Comparison of ENCODE assay signal across 21 cellular contexts in genomic region chr17:35298639-35299038, GRCh38. TPM values are rescaled to one million over a fixed set of nuclear protein-coding genes. Genes with fewer than 3 reads are reported as not detected.
DNase-seq lines count a peak whose midpoint lies in the region; ATAC-seq and TF ChIP-seq lines count a peak whose summit lies in the region.
"Had no signal": no experiment of that assay in that cellular context is flagged by ENCODE, and none has a peak within 500 bp of the region (broad histone marks: within the 10 kb centered on the region; RNA-seq: fewer than 3 reads in every experiment).

No MANE protein-coding gene starts in this region.

- H4K20me1 ChIP-seq in PC-9 (ENCODE audit: insufficient read depth) = no peaks in the 10 kb centered on the region
- H4K20me1 ChIP-seq: BLaER1 had no signal

- DNase-seq in activated naive CD8-positive, alpha-beta T cell treated with anti-CD3 and anti-CD28 coated beads, Interleukin-2, amount 10 ng/mL, durations not matched to agents 7 days and 5 days = no peak
- no peak for DNase-seq in activated naive CD8-positive, alpha-beta T cell treated with anti-CD3 and anti-CD28 coated beads for 36 hours
- no peak for DNase-seq in PC-9
- DNase-seq in endothelial cell (ENCODE audit: low spot score) = no peak
- no peak for DNase-seq in type B pancreatic cell (ENCODE audit: extremely low spot score, unreplicated experiment)
- DNase-seq in cerebellar nuclear complex (lab: John Stamatoyannopoulos, UW) = no peak
- DNase-seq in stimulated activated CD4-positive, alpha-beta T cell treated with anti-CD3 and anti-CD28 coated beads, Interleukin-1b, Interleukin-23, amount 100 ng/mL, for 48 hours = no peak
- DNase-seq: CD8-positive, alpha-beta T cell; DMS 273 treated with DMSO at 0.1 percent for 48 hours; DND-41; EL; GOT3; H7; HFFc6 had no signal

- H3K4me2 ChIP-seq in PC-9 = 0 out of 2 replicates have a peak overlapping the region, but pooled peaks have one; percentile 33
- H3K4me2 ChIP-seq: A549, BLaER1 had no signal

- peak overlapping the region; percentile 6 for H3K27ac Mint-ChIP-seq in activated naive CD8-positive, alpha-beta T cell treated with anti-CD3 and anti-CD28 coated beads, Interleukin-2, amount 10 ng/mL, durations not matched to agents 7 days and 5 days
- no peak overlapping the region for H3K27ac Mint-ChIP-seq in activated naive CD8-positive, alpha-beta T cell treated with anti-CD3 and anti-CD28 coated beads for 36 hours
- no peak overlapping the region for H3K27ac Mint-ChIP-seq in endothelial cell (ENCODE audit: unreplicated experiment)
- peak overlapping the region; percentile 88 for H3K27ac Mint-ChIP-seq in type B pancreatic cell
- H3K27ac Mint-ChIP-seq: CD8-positive, alpha-beta T cell; HFFc6 had no signal

- H3K4me1 Mint-ChIP-seq in activated naive CD8-positive, alpha-beta T cell treated with anti-CD3 and anti-CD28 coated beads, Interleukin-2, amount 10 ng/mL, durations not matched to agents 7 days and 5 days = peaks cover 3% of the 10 kb centered on the region
- H3K4me1 Mint-ChIP-seq in activated naive CD8-positive, alpha-beta T cell treated with anti-CD3 and anti-CD28 coated beads for 36 hours = no peaks in the 10 kb centered on the region
- H3K4me1 Mint-ChIP-seq in endothelial cell (ENCODE audit: unreplicated experiment) (no peaks in the 10 kb centered on the region), type B pancreatic cell (ENCODE audit: unreplicated experiment) (peaks cover 5% of the 10 kb centered on the region)

- H3K9me2 ChIP-seq in PC-9 (ENCODE audit: insufficient read depth) = no peaks in the 10 kb centered on the region

- no peaks in the 10 kb centered on the region for H3F3A ChIP-seq in PC-9 (ENCODE audit: insufficient read depth, low read depth)

- BruUV-seq in PC-9 (replicated peaks; lab: Mats Ljungman, UMichigan) = no TSS peak

- H2AFZ ChIP-seq in PC-9 = no peak overlapping the region

- H3K36me3 ChIP-seq in PC-9 (ENCODE audit: low read depth) = no peaks in the 10 kb centered on the region
- H3K36me3 ChIP-seq: BLaER1 had no signal

- H3K9me3 Mint-ChIP-seq in activated naive CD8-positive, alpha-beta T cell treated with anti-CD3 and anti-CD28 coated beads, Interleukin-2, amount 10 ng/mL, durations not matched to agents 7 days and 5 days = peaks cover 37% of the 10 kb centered on the region
- H3K9me3 Mint-ChIP-seq in activated naive CD8-positive, alpha-beta T cell treated with anti-CD3 and anti-CD28 coated beads for 36 hours = peaks cover 14% of the 10 kb centered on the region
- H3K9me3 Mint-ChIP-seq in endothelial cell (ENCODE audit: unreplicated experiment) (peaks cover 24% of the 10 kb centered on the region), type B pancreatic cell (peaks cover 27% of the 10 kb centered on the region)

- no peak overlapping the region for H3K4me3 Mint-ChIP-seq in activated naive CD8-positive, alpha-beta T cell treated with anti-CD3 and anti-CD28 coated beads, Interleukin-2, amount 10 ng/mL, durations not matched to agents 7 days and 5 days
- no peak overlapping the region for H3K4me3 Mint-ChIP-seq in activated naive CD8-positive, alpha-beta T cell treated with anti-CD3 and anti-CD28 coated beads for 36 hours
- H3K4me3 Mint-ChIP-seq in endothelial cell (ENCODE audit: unreplicated experiment) = peak overlapping the region; percentile 35
- H3K4me3 Mint-ChIP-seq in type B pancreatic cell = no peak overlapping the region
- H3K4me3 Mint-ChIP-seq: CD8-positive, alpha-beta T cell; HFFc6 had no signal

- peaks cover 30% of the 10 kb centered on the region for H3K36me3 Mint-ChIP-seq in activated naive CD8-positive, alpha-beta T cell treated with anti-CD3 and anti-CD28 coated beads, Interleukin-2, amount 10 ng/mL, durations not matched to agents 7 days and 5 days
- peaks cover 10% of the 10 kb centered on the region for H3K36me3 Mint-ChIP-seq in activated naive CD8-positive, alpha-beta T cell treated with anti-CD3 and anti-CD28 coated beads for 36 hours
- peaks cover 10% of the 10 kb centered on the region for H3K36me3 Mint-ChIP-seq in endothelial cell (ENCODE audit: low read depth, unreplicated experiment)
- peaks cover 10% of the 10 kb centered on the region for H3K36me3 Mint-ChIP-seq in type B pancreatic cell

- POLR2A ChIA-PET in activated naive CD8-positive, alpha-beta T cell treated with anti-CD3 and anti-CD28 coated beads, Interleukin-2, amount 10 ng/mL, durations not matched to agents 7 days and 5 days (lab: Charles Lee) = interaction anchor here (0.6 kb wide), 2 partner anchors 21 to 52 kb away, joined by 3 to 4 read pairs; no protein-coding TSS in a partner anchor
- POLR2A ChIA-PET in PC-9 (lab: Charles Lee; ENCODE audit: unreplicated experiment) = no interaction called here

- H3K79me2 ChIP-seq in PC-9 (ENCODE audit: low read depth) = no peaks in the 10 kb centered on the region

- H3K4me3 ChIP-seq in PC-9 = no peak overlapping the region
- H3K4me3 ChIP-seq: A549, BLaER1, GM12878 had no signal

- no peak for ATAC-seq in activated naive CD8-positive, alpha-beta T cell treated with anti-CD3 and anti-CD28 coated beads, Interleukin-2, amount 10 ng/mL, durations not matched to agents 7 days and 5 days (ENCODE audit: low read depth)
- ATAC-seq in HG02884 (IDR thresholded peaks at IDR 0.05; ENCODE audit: unreplicated experiment) = no peak
- ATAC-seq: A549; CD8-positive, alpha-beta T cell; GM12878; HCT116; HepG2 had no signal

- TF ChIP-seq CTCF in PC-9 (conservative IDR thresholded peaks at IDR 0.05) (no peak), endothelial cell (IDR thresholded peaks at IDR 0.05; ENCODE audit: unreplicated experiment) (no peak), type B pancreatic cell (conservative IDR thresholded peaks at IDR 0.05) (no peak)

- CTCF ChIA-PET in PC-9 (lab: Charles Lee) = no interaction called here

- no peak overlapping the region for H3K27ac ChIP-seq in PC-9
- H3K27ac ChIP-seq: 22Rv1, A549, BLaER1 had no signal

- H3K4me1 ChIP-seq in PC-9 (replicated peaks; ENCODE audit: insufficient read depth) = peaks cover 15% of the 10 kb centered on the region
- H3K4me1 ChIP-seq: A549, BLaER1 had no signal

- H3K9me3 ChIP-seq in PC-9 (ENCODE audit: insufficient read depth, low read depth) = peaks cover 6% of the 10 kb centered on the region; the same call in 1 of the 2 replicates

- intact Hi-C loops in PC-9 (cut with micrococcal nuclease; ENCODE audit: unreplicated experiment) = loop anchor here (2.0 to 10.0 kb wide), 2 partner anchors 56 to 76 kb away; partner anchors contain the start of genes SLFN11 and SLFN5

- H3K27me3 Mint-ChIP-seq in activated naive CD8-positive, alpha-beta T cell treated with anti-CD3 and anti-CD28 coated beads, Interleukin-2, amount 10 ng/mL, durations not matched to agents 7 days and 5 days = peaks cover 9% of the 10 kb centered on the region
- no peaks in the 10 kb centered on the region for H3K27me3 Mint-ChIP-seq in activated naive CD8-positive, alpha-beta T cell treated with anti-CD3 and anti-CD28 coated beads for 36 hours
- H3K27me3 Mint-ChIP-seq in endothelial cell (ENCODE audit: unreplicated experiment) (peaks cover 3% of the 10 kb centered on the region), type B pancreatic cell (peaks cover 20% of the 10 kb centered on the region)

- no peaks in the 10 kb centered on the region for H3K27me3 ChIP-seq in PC-9 (ENCODE audit: insufficient read depth, low read depth)
- H3K27me3 ChIP-seq: BLaER1 had no signal

RNA-seq across cellular contexts. Expression of gene SLFN5, which starts 55.8 kb away (rescaled TPM):
- total RNA-seq in activated naive CD8-positive, alpha-beta T cell treated with anti-CD3 and anti-CD28 coated beads, Interleukin-2, amount 10 ng/mL, durations not matched to agents 7 days and 5 days = 100 to 1,000 TPM; 239 to 249 TPM
- 10 to 100 TPM; 33.9 to 37.9 TPM for total RNA-seq in activated naive CD8-positive, alpha-beta T cell treated with anti-CD3 and anti-CD28 coated beads for 36 hours
- total RNA-seq in PC-9 (2021) = 16.1 and 17.3 TPM in 2 replicates
- 18.2 TPM for total RNA-seq in endothelial cell (ENCODE audit: unreplicated experiment)
- 21.7 and 42.1 TPM in 2 replicates for total RNA-seq in type B pancreatic cell (ENCODE audit: low replicate concordance)

Comparison
In these comparisons a context has a peak if more than half of its experiments do, and no peak if none do; other contexts are left out.
1. H3K27ac Mint-ChIP-seq: peak in activated naive CD8-positive, alpha-beta T cell treated with anti-CD3 and anti-CD28 coated beads, Interleukin-2, amount 10 ng/mL, durations not matched to agents 7 days and 5 days (single experiment) and type B pancreatic cell (single experiment); none in activated naive CD8-positive, alpha-beta T cell treated with anti-CD3 and anti-CD28 coated beads for 36 hours (single experiment) and endothelial cell (single experiment).